In the genomic region with DNA sequence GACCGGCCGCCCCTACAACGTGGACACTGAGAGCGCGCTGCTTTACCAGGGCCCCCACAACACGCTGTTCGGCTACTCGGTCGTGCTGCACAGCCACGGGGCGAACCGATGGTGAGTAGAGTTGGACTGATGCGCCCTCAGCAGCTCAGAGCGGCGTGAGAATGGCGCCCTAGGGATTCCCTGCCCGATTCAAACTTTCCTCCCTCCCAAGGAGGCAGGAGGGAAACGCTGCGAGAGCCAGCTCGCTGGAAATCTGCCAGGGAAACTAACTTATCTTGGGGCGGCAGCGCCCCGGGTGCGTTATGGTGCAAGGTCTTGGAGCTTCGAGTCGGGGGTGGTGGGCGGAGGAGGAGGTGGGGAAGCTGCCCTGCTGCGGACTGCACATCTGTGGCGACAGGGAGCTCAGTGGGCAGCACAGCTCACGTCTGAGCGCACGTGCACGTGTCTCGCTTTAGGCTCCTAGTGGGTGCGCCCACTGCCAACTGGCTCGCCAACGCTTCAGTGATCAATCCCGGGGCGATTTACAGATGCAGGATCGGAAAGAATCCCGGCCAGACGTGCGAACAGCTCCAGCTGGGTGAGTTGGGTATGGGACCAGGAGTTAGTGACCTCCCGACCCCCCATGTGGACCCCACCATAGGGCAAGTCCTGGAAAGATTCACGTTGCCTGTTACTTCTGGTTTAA, we compare ENCODE assay signal across 8 cellular contexts. TPM values are rescaled to one million over a fixed set of nuclear protein-coding genes. Genes with fewer than 3 reads are reported as not detected.
A peak's percentile ranks its signal among the peaks of the same experiment; 100 is the strongest.
DNase-seq lines count a peak whose midpoint lies in the region; TF ChIP-seq lines count a peak whose summit lies in the region.

No MANE protein-coding gene starts in this region.

- H3K4me3 ChIP-seq in fibroblast of the aortic adventitia (ENCODE audit: low read depth, low read length) (peak overlapping the region; percentile 71), urinary bladder (ENCODE audit: low read depth, low read length) (peak overlapping the region; percentile 50)

- H3K27ac Mint-ChIP-seq in HFFc6 (peak overlapping the region; percentile 82), osteocyte (ENCODE audit: unreplicated experiment) (peak overlapping the region; percentile 25)

- H3K4me1 Mint-ChIP-seq in HFFc6 (ENCODE audit: low read depth) (peaks cover 49% of the 10 kb centered on the region), osteocyte (ENCODE audit: unreplicated experiment) (peaks cover 25% of the 10 kb centered on the region)

- H3K36me3 Mint-ChIP-seq in HFFc6 (ENCODE audit: low read depth) (no peaks in the 10 kb centered on the region), osteocyte (ENCODE audit: unreplicated experiment) (no peaks in the 10 kb centered on the region)

- H3K4me3 Mint-ChIP-seq in HFFc6 (peak overlapping the region; percentile 90), osteocyte (ENCODE audit: unreplicated experiment) (peak overlapping the region; percentile 78)

- peaks cover 3% of the 10 kb centered on the region for H3K27me3 Mint-ChIP-seq in HFFc6 (ENCODE audit: insufficient read depth)
- H3K27me3 Mint-ChIP-seq in osteocyte (ENCODE audit: unreplicated experiment) = peaks cover 4% of the 10 kb centered on the region

- H3K4me1 ChIP-seq in urinary bladder (ENCODE audit: insufficient read depth) = no peaks in the 10 kb centered on the region

- H3K36me3 ChIP-seq in urinary bladder (ENCODE audit: insufficient read depth) = no peaks in the 10 kb centered on the region

- TF ChIP-seq CTCF in HFFc6 (IDR thresholded peaks at IDR 0.05) = no peak
- no peak for TF ChIP-seq CTCF in fibroblast of the aortic adventitia (IDR thresholded peaks at IDR 0.05; ENCODE audit: insufficient read depth, low read length)
- TF ChIP-seq CTCF in osteocyte (IDR thresholded peaks at IDR 0.05) = no peak

- peak; percentile 58 for DNase-seq in GM03348 (ENCODE audit: low spot score)
- peak; percentile 34 for DNase-seq in HFFc6
- peak; percentile 80 for DNase-seq in NCI-H69 (lab: John Stamatoyannopoulos, UW)
- peak; percentile 66 for DNase-seq in activated T-cell treated with anti-CD3 and anti-CD28 coated beads, Interleukin-2, amount 50 U/mL, for 1 hour
- DNase-seq in fibroblast of the aortic adventitia (ENCODE audit: low read depth) = peak; percentile 43
- DNase-seq in osteocyte (ENCODE audit: extremely low spot score, unreplicated experiment) = peak; percentile 82
- DNase-seq in NCI-H345 treated with DMSO at 0.1 percent for 48 hours (lab: John Stamatoyannopoulos, UW; ENCODE audit: unreplicated experiment) = no peak

- WGBS in urinary bladder = 3% methylated on average over 45 of the region's 45 CpGs

- H3K9me3 Mint-ChIP-seq in HFFc6 (no peaks in the 10 kb centered on the region), osteocyte (ENCODE audit: unreplicated experiment) (no peaks in the 10 kb centered on the region)

- peak overlapping the region; percentile 47 for H3K27ac ChIP-seq in urinary bladder (ENCODE audit: low read depth)

RNA-seq across cellular contexts. Expression of a gene that starts 0.7 kb away (rescaled TPM):
- 10 to 100 TPM; 21.0 to 33.5 (median 30.4) TPM for total RNA-seq in HFFc6 (2021; fragmentation: NEBNext Ultra II Directional; extraction: Animal tissue kit (Norgen Biotek cat#: 25700))
- total RNA-seq in fibroblast of the aortic adventitia (ENCODE audit: low replicate concordance) = 8.9 and 27.6 TPM in 2 replicates
- total RNA-seq in osteocyte = 5.7 and 6.5 TPM in 2 replicates
- total RNA-seq in urinary bladder = 49.2 TPM
- polyA plus RNA-seq in urinary bladder = 5.2 TPM
